In genomic region chr2:27095745-27096651, GRCh38 we compare ENCODE assay signal across 8 cellular contexts. TPM values are rescaled to one million over a fixed set of nuclear protein-coding genes. Genes with fewer than 3 reads are reported as not detected.
DNase-seq lines count a peak whose midpoint lies in the region; ATAC-seq and TF ChIP-seq lines count a peak whose summit lies in the region.

No MANE protein-coding gene starts in this region.

- H3K4me1 ChIP-seq in DND-41 (ENCODE audit: insufficient read depth, low read length), result no peaks in the 10 kb centered on the region
- peaks cover 24% of the 10 kb centered on the region for H3K4me1 ChIP-seq in body of pancreas
- no peaks in the 10 kb centered on the region for H3K4me1 ChIP-seq in iPS-20b (ENCODE audit: insufficient read depth, low read length)
- peaks cover 0 to 12% (median 6%) of the 10 kb centered on the region in 4 donors for H3K4me1 ChIP-seq in sigmoid colon

- WGBS in body of pancreas, 2 donors, result 15 to 26% methylated on average over 9 to 18 of the region's 18 CpGs
- 36 to 65% methylated on average over 18 of the region's 18 CpGs for WGBS in sigmoid colon, 2 donors

- POLR2A ChIA-PET in RWPE1 (lab: Yijun Ruan, JAX; ENCODE audit: low non-redundant PET), result no interaction called here

- H4K20me1 ChIP-seq in DND-41 (ENCODE audit: insufficient read depth, low read length), result 0 out of 2 replicates have a peak, but pooled peaks cover 3% of the 10 kb centered on the region

- H3K9ac ChIP-seq in DND-41 (ENCODE audit: low read depth, low read length), result no peak overlapping the region
- H3K9ac ChIP-seq in iPS-20b (ENCODE audit: low read depth, low read length), result peak overlapping the region; percentile 64; the same call in 1 of the 2 replicates

- H2AFZ ChIP-seq in DND-41 (ENCODE audit: low read depth, low read length), result no peak overlapping the region; the same call in 1 of the 2 replicates

- no peak for TF ChIP-seq EP300 in sigmoid colon (IDR thresholded peaks at IDR 0.05)

- H3K36me3 ChIP-seq in DND-41 (ENCODE audit: insufficient read depth, low read length), result 0 out of 2 replicates have a peak, but pooled peaks cover 4% of the 10 kb centered on the region
- H3K36me3 ChIP-seq in body of pancreas (replicated peaks in 1 of 2; ENCODE audit: insufficient read depth in 1 of 2, low read depth in 2 of 2), result no peaks in the 10 kb centered on the region
- H3K36me3 ChIP-seq in iPS-20b (ENCODE audit: insufficient read depth, low read depth, low read length), result no peaks in the 10 kb centered on the region
- no peaks in the 10 kb centered on the region for H3K36me3 ChIP-seq in sigmoid colon

- TF ChIP-seq POLR2A in body of pancreas (IDR thresholded peaks at IDR 0.05) (no peak), sigmoid colon (IDR thresholded peaks at IDR 0.05) (no peak)

- no peak overlapping the region for H3K4me3 ChIP-seq in DND-41 (ENCODE audit: low read depth in 1 of 2, low read length in 2 of 2)
- no peak overlapping the region for H3K4me3 ChIP-seq in body of pancreas
- H3K4me3 ChIP-seq in iPS-20b (ENCODE audit: low read length), result peak overlapping the region; percentile 57; the same call in 1 of the 2 replicates
- H3K4me3 ChIP-seq in sigmoid colon, result peak overlapping the region; percentile 6 to 44 (median 34)

- CTCF ChIA-PET in RWPE1 (lab: Yijun Ruan, JAX), result interaction anchor here (0.6 to 1.4 kb wide), 3 partner anchors 9 to 1170 kb away, joined by 3 to 4 read pairs (median 3); partner anchors contain the start of gene KHK

- H3K27ac ChIP-seq in DND-41 (ENCODE audit: low read length) (no peak overlapping the region), RWPE1 (no peak overlapping the region), body of pancreas (peak overlapping the region; percentile 5 to 51 (median 34)), iPS-20b (ENCODE audit: low read length) (no peak overlapping the region), sigmoid colon (peak overlapping the region in 1 of 4 donors; percentile 25)

- ATAC-seq in DND-41 (ENCODE audit: insufficient read depth, low read depth), result peak; percentile 71
- peak; percentile 56 for ATAC-seq in HG02981 (IDR thresholded peaks at IDR 0.05; ENCODE audit: unreplicated experiment)
- peak; percentile 87 for ATAC-seq in body of pancreas
- no peak for ATAC-seq in HG03457 (IDR thresholded peaks at IDR 0.05; ENCODE audit: unreplicated experiment)

- no peak for TF ChIP-seq CTCF in DND-41 (IDR thresholded peaks at IDR 0.05; ENCODE audit: borderline replicate concordance, extremely low read depth, low read length, poor library complexity, severe bottlenecking)
- no peak for TF ChIP-seq CTCF in RWPE1 (conservative IDR thresholded peaks at IDR 0.05; ENCODE audit: low read depth)
- no peak for TF ChIP-seq CTCF in body of pancreas (IDR thresholded peaks at IDR 0.05)
- TF ChIP-seq CTCF in sigmoid colon (IDR thresholded peaks at IDR 0.05), result no peak

- H3K27me3 ChIP-seq in DND-41 (ENCODE audit: insufficient read depth, low read length, poor library complexity), result no peaks in the 10 kb centered on the region
- H3K27me3 ChIP-seq in body of pancreas, result no peaks in the 10 kb centered on the region
- H3K27me3 ChIP-seq in iPS-20b (ENCODE audit: insufficient read depth, low read length), result no peaks in the 10 kb centered on the region
- no peaks in the 10 kb centered on the region for H3K27me3 ChIP-seq in sigmoid colon

- intact Hi-C loops in body of pancreas (cut with DNase I), result loop anchor here (10.0 kb wide), 1 partner anchor 209 kb away; the partner anchor contains the start of gene UCN
- intact Hi-C loops in sigmoid colon (cut with DNase I), result no loop called here

- peak; percentile 45 for DNase-seq in DND-41
- DNase-seq in RWPE1 (ENCODE audit: low spot score), result peak; percentile 45
- peak; percentile 72 to 82 (median 81) for DNase-seq in body of pancreas
- DNase-seq in sigmoid colon, result no peak
- no peak for DNase-seq in NK-92 (lab: John Stamatoyannopoulos, UW; ENCODE audit: unreplicated experiment)

- H3K4me2 ChIP-seq in DND-41 (ENCODE audit: insufficient read depth, low read length), result no peak overlapping the region

- H3K9me3 ChIP-seq in DND-41 (ENCODE audit: insufficient read depth, low read length, severe bottlenecking) (no peaks in the 10 kb centered on the region), body of pancreas (no peaks in the 10 kb centered on the region), iPS-20b (ENCODE audit: insufficient read depth, low read depth, low read length) (no peaks in the 10 kb centered on the region), sigmoid colon (no peaks in the 10 kb centered on the region)

- no peaks in the 10 kb centered on the region for H3K79me2 ChIP-seq in DND-41 (ENCODE audit: insufficient read depth, low read length)

RNA-seq across cellular contexts. Expression of gene KHK, which starts 9.4 kb away (rescaled TPM):
- 1 to 10 TPM; 4.2 to 7.3 TPM for total RNA-seq in body of pancreas
- total RNA-seq in sigmoid colon, result 1 to 10 TPM; 1.6 to 5.3 (median 3.8) TPM
- 10 to 100 TPM in 1 of 3 donors, 1 to 10 TPM in 2; 2.4 to 12.7 (median 6.7) TPM for polyA plus RNA-seq in sigmoid colon

RNA-seq across cellular contexts. Expression of gene EMILIN1, which starts 17.6 kb away (rescaled TPM):
- total RNA-seq in body of pancreas (10 to 100 TPM; 21.8 to 24.1 TPM), sigmoid colon (100 to 1,000 TPM; 156 to 350 (median 279) TPM)
- polyA plus RNA-seq in sigmoid colon, result 10 to 100 TPM in 1 of 3 donors, 1 to 10 TPM in 2; 4.8 to 50.9 (median 5.3) TPM

RNA-seq across cellular contexts. Expression of gene CGREF1, which starts 22.9 kb away (rescaled TPM):
- total RNA-seq in body of pancreas, result 1 to 10 TPM; 1.0 to 3.0 TPM
- 1 to 10 TPM in 2 of 4 donors, under 1 TPM in 2; 0.68 to 1.4 (median 0.97) TPM for total RNA-seq in sigmoid colon
- 1 to 10 TPM in 1 of 3 donors, not detected in 2; 2.6 TPM for polyA plus RNA-seq in sigmoid colon

RNA-seq across cellular contexts. Expression of gene OST4, which starts 24.5 kb away (rescaled TPM):
- total RNA-seq in body of pancreas, result 100 to 1,000 TPM; 103 to 129 TPM
- total RNA-seq in sigmoid colon, result 100 to 1,000 TPM; 244 to 428 (median 382) TPM
- 100 to 1,000 TPM; 366 to 688 (median 635) TPM for polyA plus RNA-seq in sigmoid colon

RNA-seq across cellular contexts. Expression of gene ABHD1, which starts 27.6 kb away (rescaled TPM):
- total RNA-seq in body of pancreas (under 1 TPM in 1 of 2 donors, not detected in 1; 0.33 TPM), sigmoid colon (not detected)
- polyA plus RNA-seq in sigmoid colon, result under 1 TPM in 1 of 3 donors, not detected in 2; 0.15 TPM

Comparison
In these comparisons a context has a peak if more than half of its experiments do, and no peak if none do; other contexts are left out.
1. DNase-seq: peak in DND-41 (single experiment), RWPE1 (single experiment) and body of pancreas (4 of 4); none in sigmoid colon (single experiment) and NK-92 (single experiment).
2. H3K27ac ChIP-seq: peak in body of pancreas (4 of 4); none in DND-41 (single experiment), RWPE1 (single experiment) and iPS-20b (single experiment).
3. H3K4me3 ChIP-seq: peak in iPS-20b (single experiment) and sigmoid colon (4 of 4); none in DND-41 (0 of 2) and body of pancreas (0 of 2).
4. RNA of gene EMILIN1, which starts 17.6 kb away (total RNA-seq): 156 to 350 TPM in sigmoid colon; 21.8 to 24.1 TPM in body of pancreas; every median in the first group is over 4 times any median in the second.